Comparison of ENCODE assay signal across 1 cellular context in genomic region chr16:4729876-4730275, GRCh38.
TF ChIP-seq lines count a peak whose summit lies in the region.

No MANE protein-coding gene starts in this region.

TF ChIP-seq in GM23338, 12 proteins besides CTCF, POLR2A, EP300 and RAD21 (continued from another document):
- TF ChIP-seq STAT1 (IDR thresholded peaks at IDR 0.05; ENCODE audit: unreplicated experiment): no peak
- no peak for TF ChIP-seq ETS1 (IDR thresholded peaks at IDR 0.05)
- TF ChIP-seq NANOG (IDR thresholded peaks at IDR 0.05; ENCODE audit: borderline replicate concordance): no peak
- no peak for TF ChIP-seq JUNB (IDR thresholded peaks at IDR 0.05; ENCODE audit: unreplicated experiment)
- no peak for TF ChIP-seq EZH2phosphoT487 (IDR thresholded peaks at IDR 0.05; ENCODE audit: unreplicated experiment)
- no peak for TF ChIP-seq ZNF462 (CRISPR knock-in tag; IDR thresholded peaks at IDR 0.05)
- no peak for TF ChIP-seq ZNF114 (CRISPR knock-in tag; IDR thresholded peaks at IDR 0.05)
- TF ChIP-seq POLR2AphosphoS5 (IDR thresholded peaks at IDR 0.05; ENCODE audit: low read depth): no peak
